20 cellular contexts compared by ENCODE assay signal in genomic region chr6:169384291-169384690, GRCh38.
"Had no signal": no experiment of that assay in that cellular context is flagged by ENCODE, and none has a peak within 500 bp of the region (broad histone marks: within the 10 kb centered on the region; RNA-seq: fewer than 3 reads in every experiment).

No MANE protein-coding gene starts in this region.

- ATAC-seq: effector memory CD8-positive, alpha-beta T cell; esophagus mucosa; foreskin keratinocyte; gastrocnemius medialis; gastroesophageal sphincter; heart right ventricle had no signal

- H3K36me3 ChIP-seq: colonic mucosa, esophagus squamous epithelium, gastrocnemius medialis, gastroesophageal sphincter, heart right ventricle had no signal

- H3K27me3 ChIP-seq: colonic mucosa, esophagus squamous epithelium, foreskin keratinocyte, gastrocnemius medialis, gastroesophageal sphincter had no signal

- H3K9me3 ChIP-seq: colonic mucosa, esophagus squamous epithelium, gastrocnemius medialis, gastroesophageal sphincter had no signal

- DNase-seq: colonic mucosa; cortex of kidney; dermis blood vessel endothelial cell; effector CD4-positive, alpha-beta T cell; effector CD8-positive, alpha-beta T cell; effector memory CD4-positive, alpha-beta T cell; effector memory CD8-positive, alpha-beta T cell; endodermal cell; erythroblast; esophagus squamous epithelium; foreskin fibroblast; foreskin keratinocyte; foreskin melanocyte; gastrocnemius medialis; glutamatergic neuron; heart right ventricle had no signal

- H3K4me3 ChIP-seq: colonic mucosa, coronary artery, esophagus squamous epithelium, gastrocnemius medialis, gastroesophageal sphincter, heart right ventricle had no signal

- H3K27ac ChIP-seq: colonic mucosa, coronary artery, epithelial cell of prostate, esophagus squamous epithelium, foreskin keratinocyte, gastrocnemius medialis, gastroesophageal sphincter, heart right ventricle had no signal

- H3K4me1 ChIP-seq: colonic mucosa, foreskin keratinocyte, gastrocnemius medialis had no signal
